ENCODE assay signal across 19 cellular contexts in the genomic region with DNA sequence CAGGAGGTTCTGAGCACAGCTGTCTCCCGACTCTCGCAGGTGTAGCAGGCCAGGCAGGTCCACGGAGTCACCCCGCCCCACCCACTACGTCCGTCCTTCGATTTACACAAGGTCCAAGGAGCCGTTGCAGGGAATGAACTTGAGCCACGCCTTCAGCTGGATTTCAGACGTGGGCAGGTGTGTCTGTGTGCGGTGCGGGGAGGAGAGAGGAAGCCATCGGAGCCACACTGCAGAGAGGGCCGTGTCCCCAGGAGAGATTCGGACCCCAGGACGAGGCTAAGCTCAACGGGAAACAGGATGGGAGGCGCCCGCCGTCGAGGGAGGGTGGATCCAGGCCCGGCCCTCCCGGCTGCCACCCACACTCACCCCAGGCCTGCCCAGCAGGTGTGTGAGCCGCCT. TPM values are rescaled to one million over a fixed set of nuclear protein-coding genes. Genes with fewer than 3 reads are reported as not detected.
A peak's percentile ranks its signal among the peaks of the same experiment; 100 is the strongest.
DNase-seq lines count a peak whose midpoint lies in the region; ATAC-seq and TF ChIP-seq lines count a peak whose summit lies in the region.
"Had no signal": no experiment of that assay in that cellular context is flagged by ENCODE, and none has a peak within 500 bp of the region (broad histone marks: within the 10 kb centered on the region; RNA-seq: fewer than 3 reads in every experiment).

No MANE protein-coding gene starts in this region.

- intact Hi-C loops in Right ventricle myocardium inferior (cut with DNase I), result loop anchor here (5.0 kb wide), 1 partner anchor 40 kb away; no protein-coding TSS in a partner anchor
- intact Hi-C loops in cardiac septum (cut with DNase I), result no loop called here
- intact Hi-C loops in left lung (cut with DNase I), result no loop called here
- intact Hi-C loops in posterior vena cava (cut with DNase I), result no loop called here
- intact Hi-C loops in aorta (cut with DNase I), result no loop called here
- intact Hi-C loops in ascending aorta (cut with DNase I), result no loop called here

- DNase-seq in Right ventricle myocardium inferior (ENCODE audit: missing footprints) (peak; percentile 60), cardiac septum (ENCODE audit: low spot score) (no peak), left lung (peak in 1 of 2 donors; percentile 54), posterior vena cava (ENCODE audit: low spot score) (peak; percentile 77), aorta (peak in 1 of 2 donors; percentile 72), ascending aorta (ENCODE audit: low spot score in 2 of 2) (no peak), NCI-H524 (lab: John Stamatoyannopoulos, UW) (no peak)
- DNase-seq: activated CD4-positive, alpha-beta T cell treated with anti-CD3 and anti-CD28 coated beads, Interleukin-2, amount 10 ng/mL, durations not matched to agents 24 days and 14 days; activated naive CD4-positive, alpha-beta T cell treated with Interleukin-2 at 50 U/mL for 16 hours; cortex of kidney; DMS53; H9; Karpas-422; NCI-H2171 treated with DMSO at 0.1 percent for 48 hours; NCI-H82; tibial artery had no signal

- peaks cover 0 to 7% of the 10 kb centered on the region in 2 donors for H3K27me3 ChIP-seq in left lung
- no peaks in the 10 kb centered on the region for H3K27me3 ChIP-seq in aorta (ENCODE audit: control insufficient read depth in 1 of 2, insufficient read depth in 2 of 2, low read length in 1 of 2)
- H3K27me3 ChIP-seq in ascending aorta, result no peaks in the 10 kb centered on the region

- no peak overlapping the region for H3K4me3 ChIP-seq in left lung
- H3K4me3 ChIP-seq in aorta (ENCODE audit: low read length in 2 of 2), result no peak overlapping the region
- no peak overlapping the region for H3K4me3 ChIP-seq in ascending aorta
- H3K4me3 ChIP-seq: tibial artery had no signal

- TF ChIP-seq CTCF in left lung (IDR thresholded peaks at IDR 0.05) (no peak), ascending aorta (IDR thresholded peaks at IDR 0.05) (no peak)

- ATAC-seq in Right ventricle myocardium inferior (no peak), left lung (peak; percentile 31), aorta (ENCODE audit: low FRiP score) (peak; percentile 27), GM21381 (IDR thresholded peaks at IDR 0.05; ENCODE audit: unreplicated experiment) (no peak)

- H3K9me3 ChIP-seq in left lung (no peaks in the 10 kb centered on the region), aorta (ENCODE audit: control insufficient read depth, low read length) (no peaks in the 10 kb centered on the region), ascending aorta (no peaks in the 10 kb centered on the region)
- H3K9me3 ChIP-seq: tibial artery had no signal

- 74 to 75% methylated on average over 24 of the region's 24 CpGs for WGBS in aorta, 2 donors

- H3K36me3 ChIP-seq in left lung (no peaks in the 10 kb centered on the region), aorta (ENCODE audit: control insufficient read depth in 1 of 2, insufficient read depth in 2 of 2, low read length in 1 of 2) (no peaks in the 10 kb centered on the region), ascending aorta (no peaks in the 10 kb centered on the region)
- H3K36me3 ChIP-seq: tibial artery had no signal

- no peaks in the 10 kb centered on the region for H3K4me1 ChIP-seq in left lung
- H3K4me1 ChIP-seq in aorta (ENCODE audit: control insufficient read depth in 1 of 2, insufficient read depth in 2 of 2, low read length in 2 of 2), result no peaks in the 10 kb centered on the region
- peaks cover 0 to 2% of the 10 kb centered on the region in 2 donors for H3K4me1 ChIP-seq in ascending aorta
- H3K4me1 ChIP-seq: tibial artery had no signal

- H3K27ac ChIP-seq in left lung (peak overlapping the region in 1 of 2 donors; percentile 38), aorta (ENCODE audit: low read depth in 1 of 2, low read length in 2 of 2) (no peak overlapping the region), ascending aorta (peak overlapping the region in 1 of 2 donors; percentile 11)
- H3K27ac ChIP-seq: 22Rv1, epithelial cell of prostate, tibial artery had no signal

RNA-seq across cellular contexts. Expression of a gene that starts 50.3 kb away (rescaled TPM):
- total RNA-seq in Right ventricle myocardium inferior (3.6 TPM), cardiac septum (5.5 TPM), left lung (10 to 100 TPM; 44.7 to 57.1 TPM), posterior vena cava (10 to 100 TPM in 1 of 2 donors, 1 to 10 TPM in 1; 9.7 to 11.2 TPM), aorta (10 to 100 TPM; 12.5 to 18.1 TPM), ascending aorta (44.2 TPM)
- polyA plus RNA-seq in aorta, result 1 to 10 TPM; 1.6 to 3.5 TPM

Comparison
In these comparisons a context has a peak if more than half of its experiments do, and no peak if none do; other contexts are left out.
1. DNase-seq: peak in Right ventricle myocardium inferior (single experiment) and posterior vena cava (single experiment); none in cardiac septum (single experiment), ascending aorta (0 of 2) and NCI-H524 (0 of 2).
2. ATAC-seq: peak in left lung (single experiment) and aorta (single experiment); none in Right ventricle myocardium inferior (single experiment) and GM21381 (single experiment).